In genomic region chr16:49639739-49640388, GRCh38 we compare ENCODE assay signal across 9 cellular contexts.
DNase-seq lines count a peak whose midpoint lies in the region; ATAC-seq and TF ChIP-seq lines count a peak whose summit lies in the region.
"Had no signal": no experiment of that assay in that cellular context is flagged by ENCODE, and none has a peak within 500 bp of the region (broad histone marks: within the 10 kb centered on the region; RNA-seq: fewer than 3 reads in every experiment).

No MANE protein-coding gene starts in this region.

- H3K36me3 ChIP-seq in neuronal stem cell (replicated peaks in 1 of 2; ENCODE audit: control insufficient read depth in 2 of 2, insufficient read depth in 2 of 2, low read length in 2 of 2) = peaks cover 34 to 39% of the 10 kb centered on the region in 2 donors

- H2BK5ac ChIP-seq in neuronal stem cell (ENCODE audit: low read length) = no peak overlapping the region

- no peak overlapping the region for H2BK15ac ChIP-seq in neuronal stem cell (ENCODE audit: low read length)

- no peak overlapping the region for H2BK120ac ChIP-seq in neuronal stem cell (ENCODE audit: low read depth, low read length)

- H3K9me3 ChIP-seq in neuronal stem cell (replicated peaks in 1 of 2; ENCODE audit: control insufficient read depth in 2 of 2, insufficient read depth in 1 of 2, low read depth in 1 of 2, low read length in 2 of 2) = no peaks in the 10 kb centered on the region

- no peak overlapping the region for H4K8ac ChIP-seq in neuronal stem cell (ENCODE audit: low read depth, low read length)

- no peak overlapping the region for H3K4me3 ChIP-seq in neuronal stem cell (ENCODE audit: low read length in 2 of 2)

- no CpG with 5 or more reads among the region's 21 CpGs for WGBS in neuronal stem cell (ENCODE audit: extremely low coverage in 2 of 2, insufficient read length in 2 of 2, insufficient replicate concordance in 1 of 2), 2 donors

- H3K18ac ChIP-seq in neuronal stem cell (ENCODE audit: low read length) = no peak overlapping the region

- H3K79me1 ChIP-seq in neuronal stem cell (ENCODE audit: low read depth, low read length) = peaks cover 3% of the 10 kb centered on the region

- H2BK12ac ChIP-seq in neuronal stem cell (ENCODE audit: low read length) = no peak overlapping the region

- no peak overlapping the region for H2AFZ ChIP-seq in neuronal stem cell (ENCODE audit: low read length)

- DNase-seq in AG08396 (ENCODE audit: low spot score) = peak; percentile 65
- DNase-seq in globus pallidus (ENCODE audit: low spot score) = peak; percentile 25
- peak; percentile 63 for DNase-seq in neuronal stem cell (ENCODE audit: low spot score)
- no peak for DNase-seq in NCI-H345 treated with DMSO at 0.1 percent for 48 hours (lab: John Stamatoyannopoulos, UW; ENCODE audit: unreplicated experiment)
- DNase-seq in kidney tubule cell (ENCODE audit: low spot score) = no peak
- DNase-seq: stimulated activated naive CD8-positive, alpha-beta T cell treated with anti-CD3 and anti-CD28 coated beads, Interleukin-15, amount 100 ng/mL, for 72 hours had no signal

- peak; percentile 63 for ATAC-seq in SK-N-SH treated with all-trans-retinoic acid at 6 μM for 48 hours
- no peak for ATAC-seq in HG03025 (IDR thresholded peaks at IDR 0.05; ENCODE audit: low FRiP score, unreplicated experiment)
- ATAC-seq in GM21786 (IDR thresholded peaks at IDR 0.05; ENCODE audit: unreplicated experiment) = no peak
- ATAC-seq: stimulated activated naive CD8-positive, alpha-beta T cell treated with anti-CD3 and anti-CD28 coated beads, Interleukin-15, amount 100 ng/mL, for 72 hours had no signal

- H4K91ac ChIP-seq in neuronal stem cell (ENCODE audit: low read depth, low read length, poor library complexity) = no peak overlapping the region

- H3K27me3 ChIP-seq in neuronal stem cell (ENCODE audit: control insufficient read depth in 3 of 3, insufficient read depth in 3 of 3, low read depth in 1 of 3, low read length in 3 of 3) = no peaks in the 10 kb centered on the region

- H2AK5ac ChIP-seq in neuronal stem cell (ENCODE audit: low read depth, low read length) = no peak overlapping the region

- H3K4me2 ChIP-seq in neuronal stem cell (ENCODE audit: insufficient read depth, low read length, poor library complexity, severe bottlenecking) = no peak overlapping the region

- no peak overlapping the region for H3K27ac ChIP-seq in neuronal stem cell (replicated peaks; ENCODE audit: low read length)

- H3K4me1 ChIP-seq in neuronal stem cell (ENCODE audit: control insufficient read depth in 2 of 2, insufficient read depth in 1 of 2, low read depth in 1 of 2, low read length in 2 of 2) = peaks cover 12 to 35% of the 10 kb centered on the region in 2 donors

- peak overlapping the region; percentile 58 for H3K14ac ChIP-seq in neuronal stem cell (ENCODE audit: low read length)

- H3K4ac ChIP-seq in neuronal stem cell (ENCODE audit: low read length) = no peak overlapping the region

- H3K23ac ChIP-seq in neuronal stem cell (ENCODE audit: low read depth, low read length, poor library complexity) = no peak overlapping the region

- peak overlapping the region; percentile 63 for H3K9ac ChIP-seq in neuronal stem cell (ENCODE audit: low read depth, low read length, poor library complexity)

TF ChIP-seq in SK-N-SH treated with all-trans-retinoic acid at 6 μM for 48 hours, 23 proteins besides CTCF, POLR2A, EP300 and RAD21 (continues in another document):
- TF ChIP-seq CSDC2 (CRISPR knock-in tag; IDR thresholded peaks at IDR 0.05) (no peak), ZFP3 (CRISPR knock-in tag; IDR thresholded peaks at IDR 0.05) (no peak), PPARA (CRISPR knock-in tag; IDR thresholded peaks at IDR 0.05; ENCODE audit: borderline replicate concordance) (no peak), SNAI2 (CRISPR knock-in tag; IDR thresholded peaks at IDR 0.05) (no peak), ISL1 (CRISPR knock-in tag; IDR thresholded peaks at IDR 0.05) (no peak), RARB (CRISPR knock-in tag; IDR thresholded peaks at IDR 0.05) (no peak), OSR1 (CRISPR knock-in tag; IDR thresholded peaks at IDR 0.05) (no peak), GLIS3 (CRISPR knock-in tag; IDR thresholded peaks at IDR 0.05) (no peak), ZNF565 (CRISPR knock-in tag; conservative IDR thresholded peaks at IDR 0.05; ENCODE audit: low read depth) (no peak), ARNTL (CRISPR knock-in tag; IDR thresholded peaks at IDR 0.05; ENCODE audit: borderline replicate concordance, low read depth) (no peak), POU6F1 (CRISPR knock-in tag; IDR thresholded peaks at IDR 0.05; ENCODE audit: borderline replicate concordance, low read depth) (no peak), ESRRG (CRISPR knock-in tag; IDR thresholded peaks at IDR 0.05) (no peak), TCF4 (CRISPR knock-in tag; IDR thresholded peaks at IDR 0.05; ENCODE audit: borderline replicate concordance) (peak; percentile 45; the same call in 1 of the 2 replicates), ZNF70 (CRISPR knock-in tag; IDR thresholded peaks at IDR 0.05) (no peak), ZC3H10 (CRISPR knock-in tag; IDR thresholded peaks at IDR 0.05) (no peak), BACH2 (CRISPR knock-in tag; IDR thresholded peaks at IDR 0.05; ENCODE audit: borderline replicate concordance) (no peak), ZNF8 (CRISPR knock-in tag; IDR thresholded peaks at IDR 0.05) (no peak)
- TF ChIP-seq, protein P1, sequence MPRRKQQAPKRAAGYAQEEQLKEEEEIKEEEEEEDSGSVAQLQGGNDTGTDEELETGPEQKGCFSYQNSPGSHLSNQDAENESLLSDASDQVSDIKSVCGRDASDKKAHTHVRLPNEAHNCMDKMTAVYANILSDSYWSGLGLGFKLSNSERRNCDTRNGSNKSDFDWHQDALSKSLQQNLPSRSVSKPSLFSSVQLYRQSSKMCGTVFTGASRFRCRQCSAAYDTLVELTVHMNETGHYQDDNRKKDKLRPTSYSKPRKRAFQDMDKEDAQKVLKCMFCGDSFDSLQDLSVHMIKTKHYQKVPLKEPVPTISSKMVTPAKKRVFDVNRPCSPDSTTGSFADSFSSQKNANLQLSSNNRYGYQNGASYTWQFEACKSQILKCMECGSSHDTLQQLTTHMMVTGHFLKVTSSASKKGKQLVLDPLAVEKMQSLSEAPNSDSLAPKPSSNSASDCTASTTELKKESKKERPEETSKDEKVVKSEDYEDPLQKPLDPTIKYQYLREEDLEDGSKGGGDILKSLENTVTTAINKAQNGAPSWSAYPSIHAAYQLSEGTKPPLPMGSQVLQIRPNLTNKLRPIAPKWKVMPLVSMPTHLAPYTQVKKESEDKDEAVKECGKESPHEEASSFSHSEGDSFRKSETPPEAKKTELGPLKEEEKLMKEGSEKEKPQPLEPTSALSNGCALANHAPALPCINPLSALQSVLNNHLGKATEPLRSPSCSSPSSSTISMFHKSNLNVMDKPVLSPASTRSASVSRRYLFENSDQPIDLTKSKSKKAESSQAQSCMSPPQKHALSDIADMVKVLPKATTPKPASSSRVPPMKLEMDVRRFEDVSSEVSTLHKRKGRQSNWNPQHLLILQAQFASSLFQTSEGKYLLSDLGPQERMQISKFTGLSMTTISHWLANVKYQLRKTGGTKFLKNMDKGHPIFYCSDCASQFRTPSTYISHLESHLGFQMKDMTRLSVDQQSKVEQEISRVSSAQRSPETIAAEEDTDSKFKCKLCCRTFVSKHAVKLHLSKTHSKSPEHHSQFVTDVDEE (CRISPR knock-in tag; IDR thresholded peaks at IDR 0.05) = peak; percentile 22; the same call in 1 of the 2 replicates
- TF ChIP-seq, protein P2, sequence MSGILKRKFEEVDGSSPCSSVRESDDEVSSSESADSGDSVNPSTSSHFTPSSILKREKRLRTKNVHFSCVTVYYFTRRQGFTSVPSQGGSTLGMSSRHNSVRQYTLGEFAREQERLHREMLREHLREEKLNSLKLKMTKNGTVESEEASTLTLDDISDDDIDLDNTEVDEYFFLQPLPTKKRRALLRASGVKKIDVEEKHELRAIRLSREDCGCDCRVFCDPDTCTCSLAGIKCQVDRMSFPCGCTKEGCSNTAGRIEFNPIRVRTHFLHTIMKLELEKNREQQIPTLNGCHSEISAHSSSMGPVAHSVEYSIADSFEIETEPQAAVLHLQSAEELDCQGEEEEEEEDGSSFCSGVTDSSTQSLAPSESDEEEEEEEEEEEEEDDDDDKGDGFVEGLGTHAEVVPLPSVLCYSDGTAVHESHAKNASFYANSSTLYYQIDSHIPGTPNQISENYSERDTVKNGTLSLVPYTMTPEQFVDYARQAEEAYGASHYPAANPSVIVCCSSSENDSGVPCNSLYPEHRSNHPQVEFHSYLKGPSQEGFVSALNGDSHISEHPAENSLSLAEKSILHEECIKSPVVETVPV (CRISPR knock-in tag; IDR thresholded peaks at IDR 0.05) = no peak
- TF ChIP-seq, protein P3, sequence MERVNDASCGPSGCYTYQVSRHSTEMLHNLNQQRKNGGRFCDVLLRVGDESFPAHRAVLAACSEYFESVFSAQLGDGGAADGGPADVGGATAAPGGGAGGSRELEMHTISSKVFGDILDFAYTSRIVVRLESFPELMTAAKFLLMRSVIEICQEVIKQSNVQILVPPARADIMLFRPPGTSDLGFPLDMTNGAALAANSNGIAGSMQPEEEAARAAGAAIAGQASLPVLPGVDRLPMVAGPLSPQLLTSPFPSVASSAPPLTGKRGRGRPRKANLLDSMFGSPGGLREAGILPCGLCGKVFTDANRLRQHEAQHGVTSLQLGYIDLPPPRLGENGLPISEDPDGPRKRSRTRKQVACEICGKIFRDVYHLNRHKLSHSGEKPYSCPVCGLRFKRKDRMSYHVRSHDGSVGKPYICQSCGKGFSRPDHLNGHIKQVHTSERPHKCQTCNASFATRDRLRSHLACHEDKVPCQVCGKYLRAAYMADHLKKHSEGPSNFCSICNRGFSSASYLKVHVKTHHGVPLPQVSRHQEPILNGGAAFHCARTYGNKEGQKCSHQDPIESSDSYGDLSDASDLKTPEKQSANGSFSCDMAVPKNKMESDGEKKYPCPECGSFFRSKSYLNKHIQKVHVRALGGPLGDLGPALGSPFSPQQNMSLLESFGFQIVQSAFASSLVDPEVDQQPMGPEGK (CRISPR knock-in tag; IDR thresholded peaks at IDR 0.05; ENCODE audit: borderline replicate concordance) = peak; percentile 19; the same call in 1 of the 2 replicates

Comparison
In these comparisons a context has a peak if more than half of its experiments do, and no peak if none do; other contexts are left out.
1. DNase-seq: peak in AG08396 (single experiment), globus pallidus (single experiment) and neuronal stem cell (single experiment); none in NCI-H345 treated with DMSO at 0.1 percent for 48 hours (single experiment) and kidney tubule cell (single experiment).